ENCODE assay signal across 8 cellular contexts in genomic region chr9:121498487-121499176, GRCh38. TPM values are rescaled to one million over a fixed set of nuclear protein-coding genes. Genes with fewer than 3 reads are reported as not detected.
DNase-seq lines count a peak whose midpoint lies in the region; ATAC-seq and TF ChIP-seq lines count a peak whose summit lies in the region.

No MANE protein-coding gene starts in this region.

- peaks cover 10% of the 10 kb centered on the region for H3K9me3 Mint-ChIP-seq in activated T-helper 2 cell treated with anti-CD3 and anti-CD28 coated beads, Interferon-gamma antibody, Interleukin-2, Interleukin-4, amounts not matched to agents 10 μg/mL and 5 μg/mL and 100 μg/mL, durations not matched to agents 14 hours and 24 hours and 36 hours

- H3K4me1 Mint-ChIP-seq in activated T-helper 2 cell treated with anti-CD3 and anti-CD28 coated beads, Interferon-gamma antibody, Interleukin-2, Interleukin-4, amounts not matched to agents 10 μg/mL and 5 μg/mL and 100 μg/mL, durations not matched to agents 14 hours and 24 hours and 36 hours (ENCODE audit: low read depth), result peaks cover 12% of the 10 kb centered on the region

- no peak for TF ChIP-seq POLR2A in GM18505 (IDR thresholded peaks at IDR 0.05; ENCODE audit: borderline replicate concordance, extremely low read depth, insufficient read depth, insufficient read length)

- peaks cover 57% of the 10 kb centered on the region for H3K27me3 Mint-ChIP-seq in activated T-helper 2 cell treated with anti-CD3 and anti-CD28 coated beads, Interferon-gamma antibody, Interleukin-2, Interleukin-4, amounts not matched to agents 10 μg/mL and 5 μg/mL and 100 μg/mL, durations not matched to agents 14 hours and 24 hours and 36 hours (ENCODE audit: low read depth)

- peak overlapping the region; percentile 29 for H3K4me3 ChIP-seq in retinal pigment epithelial cell (ENCODE audit: low read length)

- DNase-seq in EL (peak; percentile 62), HS-5 (ENCODE audit: low read depth) (peak; percentile 35), left cardiac atrium (peak; percentile 65), retinal pigment epithelial cell (ENCODE audit: low read depth) (no peak), NCI-H524 treated with DMSO at 0.1 percent for 48 hours (lab: John Stamatoyannopoulos, UW) (no peak)
- DNase-seq in activated T-helper 2 cell treated with anti-CD3 and anti-CD28 coated beads, Interferon-gamma antibody, Interleukin-2, Interleukin-4, amounts not matched to agents 10 μg/mL and 5 μg/mL and 100 μg/mL, durations not matched to agents 14 hours and 24 hours and 36 hours (ENCODE audit: low spot score), result no peak

- ATAC-seq in left cardiac atrium (peak; percentile 36 to 42), GM18867 (IDR thresholded peaks at IDR 0.05; ENCODE audit: unreplicated experiment) (no peak), GM18505 (IDR thresholded peaks at IDR 0.05; ENCODE audit: unreplicated experiment) (no peak)

- H3K27ac Mint-ChIP-seq in activated T-helper 2 cell treated with anti-CD3 and anti-CD28 coated beads, Interferon-gamma antibody, Interleukin-2, Interleukin-4, amounts not matched to agents 10 μg/mL and 5 μg/mL and 100 μg/mL, durations not matched to agents 14 hours and 24 hours and 36 hours, result no peak overlapping the region

- peak overlapping the region; percentile 61 for H3K4me3 Mint-ChIP-seq in activated T-helper 2 cell treated with anti-CD3 and anti-CD28 coated beads, Interferon-gamma antibody, Interleukin-2, Interleukin-4, amounts not matched to agents 10 μg/mL and 5 μg/mL and 100 μg/mL, durations not matched to agents 14 hours and 24 hours and 36 hours (ENCODE audit: low read depth)

- H3K36me3 Mint-ChIP-seq in activated T-helper 2 cell treated with anti-CD3 and anti-CD28 coated beads, Interferon-gamma antibody, Interleukin-2, Interleukin-4, amounts not matched to agents 10 μg/mL and 5 μg/mL and 100 μg/mL, durations not matched to agents 14 hours and 24 hours and 36 hours (ENCODE audit: low read depth), result no peaks in the 10 kb centered on the region

- TF ChIP-seq CTCF in retinal pigment epithelial cell (conservative IDR thresholded peaks at IDR 0.05; ENCODE audit: low read depth, low read length), result no peak

- intact Hi-C loops in activated T-helper 2 cell treated with anti-CD3 and anti-CD28 coated beads, Interferon-gamma antibody, Interleukin-2, Interleukin-4, amounts not matched to agents 10 μg/mL and 5 μg/mL and 100 μg/mL, durations not matched to agents 14 hours and 24 hours and 36 hours (cut with micrococcal nuclease), result loop anchor here (1.0 kb wide), 1 partner anchor 52 kb away; no protein-coding TSS in a partner anchor
- intact Hi-C loops in left cardiac atrium (cut with DNase I), result loop anchor here in 1 of 2 donors (2.0 kb wide), 1 partner anchor 36 kb away; no protein-coding TSS in a partner anchor

RNA-seq across cellular contexts. Expression of gene GGTA1, which starts 1.0 kb away (rescaled TPM):
- not detected in 2 replicates for total RNA-seq in activated T-helper 2 cell treated with anti-CD3 and anti-CD28 coated beads, Interferon-gamma antibody, Interleukin-2, Interleukin-4, amounts not matched to agents 10 μg/mL and 5 μg/mL and 100 μg/mL, durations not matched to agents 14 hours and 24 hours and 36 hours
- 10 to 100 TPM in 1 of 2 donors, 1 to 10 TPM in 1; 8.3 to 19.3 TPM for total RNA-seq in left cardiac atrium

Comparison
In these comparisons a context has a peak if more than half of its experiments do, and no peak if none do; other contexts are left out.
1. DNase-seq: peak in EL (single experiment), HS-5 (single experiment) and left cardiac atrium (single experiment); none in activated T-helper 2 cell treated with anti-CD3 and anti-CD28 coated beads, Interferon-gamma antibody, Interleukin-2, Interleukin-4, amounts not matched to agents 10 μg/mL and 5 μg/mL and 100 μg/mL, durations not matched to agents 14 hours and 24 hours and 36 hours (single experiment), retinal pigment epithelial cell (single experiment) and NCI-H524 treated with DMSO at 0.1 percent for 48 hours (single experiment).
2. ATAC-seq: peak in left cardiac atrium (2 of 2); none in GM18867 (single experiment) and GM18505 (single experiment).